Comparison of ENCODE assay signal across 8 cellular contexts in the genomic region with DNA sequence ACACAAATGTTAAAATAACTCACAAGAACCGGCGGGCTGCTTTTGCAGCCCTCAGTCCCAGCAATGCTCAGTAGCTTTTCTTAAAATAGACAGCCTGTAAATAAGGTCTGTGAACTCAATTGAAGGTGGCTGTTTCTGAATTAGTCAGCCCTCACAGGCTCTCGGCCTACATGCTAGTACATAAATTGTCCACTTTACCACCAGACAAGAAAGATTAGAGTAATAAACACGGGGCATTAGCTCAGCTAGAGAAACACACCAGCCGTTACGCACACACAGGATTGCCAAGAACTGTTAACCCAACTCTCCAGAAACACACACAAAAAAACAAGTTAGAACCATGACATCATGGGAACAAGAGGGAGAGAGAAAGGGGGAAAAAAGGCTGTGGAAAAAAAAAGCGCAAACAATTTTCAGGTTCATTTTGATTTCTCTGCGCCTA.
A peak's percentile ranks its signal among the peaks of the same experiment; 100 is the strongest.
DNase-seq lines count a peak whose midpoint lies in the region; ATAC-seq, FAIRE-seq and TF ChIP-seq lines count a peak whose summit lies in the region.

No MANE protein-coding gene starts in this region.

- no peak for TF ChIP-seq POLR2A in esophagus squamous epithelium (IDR thresholded peaks at IDR 0.05)
- no peak for TF ChIP-seq POLR2A in gastrocnemius medialis (IDR thresholded peaks at IDR 0.05)

- no peaks in the 10 kb centered on the region for H3K9me3 ChIP-seq in esophagus squamous epithelium
- no peaks in the 10 kb centered on the region for H3K9me3 ChIP-seq in gastrocnemius medialis

- WGBS in esophagus squamous epithelium, 2 donors = 50 to 66% methylated on average over 8 of the region's 8 CpGs

- H3K27me3 ChIP-seq in esophagus squamous epithelium (no peaks in the 10 kb centered on the region), gastrocnemius medialis (no peaks in the 10 kb centered on the region)

- H3K27ac ChIP-seq in esophagus squamous epithelium (peak overlapping the region; percentile 41 to 79 (median 70)), gastrocnemius medialis (peak overlapping the region; percentile 40 to 74 (median 70))

- intact Hi-C loops in esophagus squamous epithelium (cut with DNase I) = no loop called here
- intact Hi-C loops in gastrocnemius medialis (cut with DNase I; ENCODE audit: low total_unique reads) = no loop called here

- TF ChIP-seq CTCF in esophagus squamous epithelium (IDR thresholded peaks at IDR 0.05) (no peak), gastrocnemius medialis (IDR thresholded peaks at IDR 0.05 in 4 of 5, conservative IDR thresholded peaks at IDR 0.05 in 1 of 5) (no peak)

- H3K36me3 ChIP-seq in esophagus squamous epithelium = no peaks in the 10 kb centered on the region
- no peaks in the 10 kb centered on the region for H3K36me3 ChIP-seq in gastrocnemius medialis

- H3K4me1 ChIP-seq in esophagus squamous epithelium (peaks cover 3 to 62% (median 3%) of the 10 kb centered on the region in 3 donors), gastrocnemius medialis (peaks cover 23 to 32% of the 10 kb centered on the region in 2 donors)

- in situ Hi-C loops in gastrocnemius medialis (cut with MboI; ENCODE audit: low sequenced_read_pairs in 4 of 4) = no loop called here

- DNase-seq in EH (ENCODE audit: low read depth) (peak; percentile 41), esophagus squamous epithelium (lab: John Stamatoyannopoulos, UW) (no peak), gastrocnemius medialis (no peak), frontal cortex (ENCODE audit: low spot score in 2 of 2) (no peak), DMS114 treated with DMSO at 0.1 percent for 48 hours (lab: John Stamatoyannopoulos, UW; ENCODE audit: unreplicated experiment) (no peak)

- no peak for FAIRE-seq in frontal cortex (lab: Jason Lieb, UNC)

- peak overlapping the region in 3 of 4 donors; percentile 0 to 47 (median 17) for H3K4me3 ChIP-seq in esophagus squamous epithelium
- H3K4me3 ChIP-seq in gastrocnemius medialis = peak overlapping the region; percentile 28 to 32 (median 30)

- peak; percentile 87 for ATAC-seq in GM21381 (IDR thresholded peaks at IDR 0.05; ENCODE audit: unreplicated experiment)
- peak; percentile 95 for ATAC-seq in HG03558 (IDR thresholded peaks at IDR 0.05; ENCODE audit: extremely low read depth, unreplicated experiment)
- ATAC-seq in gastrocnemius medialis = peak; percentile 82 to 91
- ATAC-seq in HG03097 (IDR thresholded peaks at IDR 0.05; ENCODE audit: low FRiP score, unreplicated experiment) = no peak
